In genomic region chr6:54255881-54256280, GRCh38 we compare ENCODE assay signal across 18 cellular contexts. TPM values are rescaled to one million over a fixed set of nuclear protein-coding genes. Genes with fewer than 3 reads are reported as not detected.
A peak's percentile ranks its signal among the peaks of the same experiment; 100 is the strongest.
DNase-seq lines count a peak whose midpoint lies in the region; ATAC-seq and TF ChIP-seq lines count a peak whose summit lies in the region.
"Had no signal": no experiment of that assay in that cellular context is flagged by ENCODE, and none has a peak within 500 bp of the region (broad histone marks: within the 10 kb centered on the region; RNA-seq: fewer than 3 reads in every experiment).

No MANE protein-coding gene starts in this region.

- no peak for TF ChIP-seq CTCF in esophagus muscularis mucosa (IDR thresholded peaks at IDR 0.05)
- no peak for TF ChIP-seq CTCF in left lung (IDR thresholded peaks at IDR 0.05)

- H3K4me1 ChIP-seq in adipocyte (ENCODE audit: control insufficient read depth, insufficient read depth, low read length), result peaks cover 19% of the 10 kb centered on the region
- H3K4me1 ChIP-seq in esophagus muscularis mucosa, result peaks cover 15 to 25% (median 17%) of the 10 kb centered on the region in 4 donors
- H3K4me1 ChIP-seq in left lung, result no peaks in the 10 kb centered on the region
- H3K4me1 ChIP-seq in skeletal muscle tissue (ENCODE audit: control insufficient read depth in 3 of 3, insufficient read depth in 3 of 3, low read length in 3 of 3), result peaks cover 8 to 17% (median 14%) of the 10 kb centered on the region in 3 donors
- H3K4me1 ChIP-seq: Caco-2 had no signal

- no peak for TF ChIP-seq EP300 in esophagus muscularis mucosa (IDR thresholded peaks at IDR 0.05)

- H3K9me3 ChIP-seq in adipocyte (ENCODE audit: control insufficient read depth, low read length) (no peaks in the 10 kb centered on the region), esophagus muscularis mucosa (no peaks in the 10 kb centered on the region), left lung (no peaks in the 10 kb centered on the region), skeletal muscle tissue (ENCODE audit: control insufficient read depth in 3 of 3, low read length in 3 of 3) (no peaks in the 10 kb centered on the region)
- H3K9me3 ChIP-seq: Caco-2 had no signal

- H3K4me3 ChIP-seq in adipocyte (ENCODE audit: low read length), result no peak overlapping the region
- no peak overlapping the region for H3K4me3 ChIP-seq in esophagus muscularis mucosa
- H3K4me3 ChIP-seq in left lung, result no peak overlapping the region
- peak overlapping the region in 1 of 3 donors; percentile 15 for H3K4me3 ChIP-seq in skeletal muscle tissue (ENCODE audit: low read length in 3 of 3)

- TF ChIP-seq POLR2A in esophagus muscularis mucosa (IDR thresholded peaks at IDR 0.05; ENCODE audit: low read depth), result no peak

- H3K27ac ChIP-seq in esophagus muscularis mucosa (replicated peaks in 1 of 4), result peak overlapping the region; percentile 47 to 68 (median 56)
- no peak overlapping the region for H3K27ac ChIP-seq in left lung
- peak overlapping the region; percentile 78 for H3K27ac ChIP-seq in skeletal muscle tissue (ENCODE audit: low read depth, low read length)

- intact Hi-C loops in esophagus muscularis mucosa (cut with DNase I), result no loop called here
- intact Hi-C loops in left lung (cut with DNase I), result no loop called here

- H3K36me3 ChIP-seq in adipocyte (ENCODE audit: control insufficient read depth, insufficient read depth, low read length, severe bottlenecking), result no peaks in the 10 kb centered on the region
- H3K36me3 ChIP-seq in esophagus muscularis mucosa, result no peaks in the 10 kb centered on the region
- no peaks in the 10 kb centered on the region for H3K36me3 ChIP-seq in left lung
- H3K36me3 ChIP-seq in skeletal muscle tissue (ENCODE audit: control insufficient read depth in 3 of 3, insufficient read depth in 3 of 3, low read length in 3 of 3), result no peaks in the 10 kb centered on the region

- H3K27me3 ChIP-seq in adipocyte (replicated peaks; ENCODE audit: control insufficient read depth, insufficient read depth, low read length) (no peaks in the 10 kb centered on the region), esophagus muscularis mucosa (no peaks in the 10 kb centered on the region), left lung (no peaks in the 10 kb centered on the region), skeletal muscle tissue (ENCODE audit: control insufficient read depth in 3 of 3, insufficient read depth in 3 of 3, low read length in 3 of 3) (no peaks in the 10 kb centered on the region)

- DNase-seq in adipocyte (ENCODE audit: low read depth) (peak; percentile 31), esophagus muscularis mucosa (ENCODE audit: extremely low spot score) (no peak), left lung (no peak), mucosa of gallbladder (ENCODE audit: low spot score) (no peak), AG08395 (ENCODE audit: low spot score) (no peak), NCI-H524 (lab: John Stamatoyannopoulos, UW) (no peak)
- DNase-seq: activated CD4-positive, alpha-beta T cell treated with anti-CD3 and anti-CD28 coated beads for 1 hour; activated effector memory CD4-positive, alpha-beta T cell treated with anti-CD3 and anti-CD28 coated beads, Interleukin-2, amount 50 U/mL, for 16 hours; Caco-2; NCI-H510A treated with DMSO at 0.1 percent for 48 hours; posterior cingulate gyrus; SHP77 treated with DMSO at 0.1 percent for 48 hours had no signal

- ATAC-seq in left lung, result peak; percentile 53
- ATAC-seq in HG02840 (IDR thresholded peaks at IDR 0.05; ENCODE audit: low FRiP score, unreplicated experiment), result no peak
- ATAC-seq: esophagus mucosa had no signal

- H3K9ac ChIP-seq in adipocyte (ENCODE audit: low read length) (no peak overlapping the region), skeletal muscle tissue (ENCODE audit: low read depth in 1 of 3, low read length in 3 of 3) (peak overlapping the region in 2 of 3 donors; percentile 37 to 68)

RNA-seq across cellular contexts. Expression of gene TINAG, which starts 52.4 kb away (rescaled TPM):
- total RNA-seq in esophagus muscularis mucosa (not detected), left lung (not detected), skeletal muscle tissue (0.52 TPM), mucosa of gallbladder (8.8 TPM)
- total RNA-seq: Caco-2; esophagus mucosa; H1; M059J; T-helper 2 cell treated with Interferon-gamma antibody and Interleukin-4, amounts not matched to agents 100 ng/mL and 5 ng/mL, for 36 hours had no signal

Comparison
In these comparisons a context has a peak if more than half of its experiments do, and no peak if none do; other contexts are left out.
1. H3K27ac ChIP-seq: peak in esophagus muscularis mucosa (4 of 4) and skeletal muscle tissue (single experiment); none in left lung (0 of 2).